Comparison of ENCODE assay signal across 19 cellular contexts in the genomic region with DNA sequence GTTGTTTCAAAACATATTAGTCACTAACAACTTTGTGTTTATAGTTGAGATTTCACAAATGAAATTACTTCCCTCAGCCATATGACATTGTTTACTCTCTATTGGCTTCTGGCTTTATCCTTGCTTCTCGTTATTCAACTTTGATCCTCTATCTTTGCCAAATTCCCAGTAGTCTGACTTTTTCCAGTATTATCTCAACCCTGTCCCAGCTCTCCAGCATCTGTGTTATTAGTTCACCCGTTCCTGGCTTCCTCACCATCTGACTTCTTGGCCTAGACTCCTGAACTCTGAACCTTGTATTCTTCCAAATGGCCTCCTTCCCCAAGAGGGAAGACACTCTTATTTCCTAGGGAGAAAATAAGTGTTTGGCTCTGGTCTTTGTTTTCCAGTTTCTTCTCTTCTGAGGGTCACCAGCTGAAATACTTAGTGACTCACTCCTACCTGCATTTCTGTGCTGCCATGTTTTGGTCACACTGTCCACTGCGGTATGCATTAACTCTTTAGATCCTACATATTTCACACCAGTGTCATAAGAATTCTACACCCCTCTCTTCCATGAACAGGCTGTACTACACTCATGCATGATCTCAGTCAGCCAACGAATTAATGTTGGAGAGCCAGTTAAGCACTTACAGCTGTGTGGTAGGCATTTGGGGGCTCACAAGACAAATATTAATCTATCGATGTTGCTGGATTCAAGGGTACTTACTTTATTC. TPM values are rescaled to one million over a fixed set of nuclear protein-coding genes. Genes with fewer than 3 reads are reported as not detected.
DNase-seq lines count a peak whose midpoint lies in the region; ATAC-seq and TF ChIP-seq lines count a peak whose summit lies in the region.
"Had no signal": no experiment of that assay in that cellular context is flagged by ENCODE, and none has a peak within 500 bp of the region (broad histone marks: within the 10 kb centered on the region; RNA-seq: fewer than 3 reads in every experiment).

No MANE protein-coding gene starts in this region.

- H3K4me2 ChIP-seq in trophoblast cell (ENCODE audit: low read length) (no peak overlapping the region), smooth muscle cell (no peak overlapping the region)

- CTCF ChIA-PET in activated CD4-positive, alpha-beta T cell treated with anti-CD3 and anti-CD28 coated beads for 36 hours (lab: Charles Lee): interaction anchor here (0.6 kb wide), 1 partner anchor 730 kb away, joined by 3 read pairs; no protein-coding TSS in a partner anchor

- H2AFZ ChIP-seq in trophoblast cell (ENCODE audit: insufficient read depth, low read length, poor library complexity) (no peak overlapping the region), smooth muscle cell (ENCODE audit: low read depth) (no peak overlapping the region)

- no peak overlapping the region for H3K9ac ChIP-seq in trophoblast cell (ENCODE audit: low read length)
- H3K9ac ChIP-seq in smooth muscle cell (ENCODE audit: low read depth): no peak overlapping the region

- no peak for TF ChIP-seq CTCF in right atrium auricular region (IDR thresholded peaks at IDR 0.05)
- TF ChIP-seq CTCF in smooth muscle cell (IDR thresholded peaks at IDR 0.05; ENCODE audit: borderline replicate concordance, insufficient read depth, poor library complexity, severe bottlenecking): no peak

- H3K36me3 Mint-ChIP-seq in activated CD4-positive, alpha-beta T cell treated with anti-CD3 and anti-CD28 coated beads for 36 hours (ENCODE audit: low read depth): no peaks in the 10 kb centered on the region
- H3K36me3 Mint-ChIP-seq: CD14-positive monocyte had no signal

- no peak overlapping the region for H2BK5ac ChIP-seq in trophoblast cell (ENCODE audit: low read depth, low read length, poor library complexity)

- DNase-seq in Right ventricle myocardium superior (no peak), right atrium auricular region (ENCODE audit: low spot score) (no peak), left ventricle myocardium superior (no peak), trophoblast cell (peak; percentile 30 to 79), smooth muscle cell (lab: John Stamatoyannopoulos, UW; ENCODE audit: unreplicated experiment) (no peak)
- no peak for DNase-seq in activated CD4-positive, alpha-beta T cell treated with anti-CD3 and anti-CD28 coated beads for 36 hours
- no peak for DNase-seq in stimulated activated CD8-positive, alpha-beta memory T cell treated with anti-CD3 and anti-CD28 coated beads, Interleukin-4, amount 100 ng/mL, for 48 hours
- DNase-seq: 8988T, DMS79 treated with DMSO at 0.1 percent for 48 hours, H7, HFFc6, IMR-90, NCI-H1436, NCI-H2029 treated with DMSO at 0.1 percent for 48 hours, NCI-H2171 treated with DMSO at 0.1 percent for 48 hours had no signal

- H3K18ac ChIP-seq in trophoblast cell (ENCODE audit: low read length): no peak overlapping the region

- peak overlapping the region; percentile 11 for H2BK120ac ChIP-seq in trophoblast cell (ENCODE audit: insufficient read depth, low read length, poor library complexity)

- H3K14ac ChIP-seq in trophoblast cell (ENCODE audit: low read length): no peak overlapping the region

- H3K4me3 ChIP-seq in right atrium auricular region (no peak overlapping the region), trophoblast cell (ENCODE audit: low read depth, low read length) (no peak overlapping the region), smooth muscle cell (no peak overlapping the region)

- intact Hi-C loops in Right ventricle myocardium superior (cut with DNase I) (no loop called here), left ventricle myocardium superior (cut with micrococcal nuclease) (no loop called here)
- intact Hi-C loops in activated CD4-positive, alpha-beta T cell treated with anti-CD3 and anti-CD28 coated beads for 36 hours (cut with DNase I, micrococcal nuclease): no loop called here

- H2BK12ac ChIP-seq in trophoblast cell (ENCODE audit: low read length): no peak overlapping the region

- no peaks in the 10 kb centered on the region for H3K27me3 ChIP-seq in right atrium auricular region
- H3K27me3 ChIP-seq in trophoblast cell (ENCODE audit: insufficient read depth, low read length): no peaks in the 10 kb centered on the region
- H3K27me3 ChIP-seq in smooth muscle cell (ENCODE audit: low read depth): no peaks in the 10 kb centered on the region

- H3K27me3 Mint-ChIP-seq in activated CD4-positive, alpha-beta T cell treated with anti-CD3 and anti-CD28 coated beads for 36 hours: no peaks in the 10 kb centered on the region

- H3K27ac ChIP-seq in right atrium auricular region (no peak overlapping the region), trophoblast cell (ENCODE audit: low read depth, low read length) (peak overlapping the region; percentile 11), smooth muscle cell (ENCODE audit: low read depth) (no peak overlapping the region)
- H3K27ac ChIP-seq: HL-60 had no signal

- no peak overlapping the region for H3K4ac ChIP-seq in trophoblast cell (ENCODE audit: low read depth, low read length)

- no CpG with 5 or more reads among the region's 5 CpGs for WGBS in trophoblast cell (ENCODE audit: extremely low coverage, insufficient coverage, insufficient read length)
- WGBS in smooth muscle cell (ENCODE audit: low lambda C conversion rate): 75% methylated on average over 5 of the region's 5 CpGs

- no peak overlapping the region for H4K12ac ChIP-seq in trophoblast cell (ENCODE audit: low read depth, low read length)

- no peaks in the 10 kb centered on the region for H3K9me3 Mint-ChIP-seq in activated CD4-positive, alpha-beta T cell treated with anti-CD3 and anti-CD28 coated beads for 36 hours (ENCODE audit: low read depth)
- H3K9me3 Mint-ChIP-seq: HFFc6 had no signal

- H3K4me1 ChIP-seq in right atrium auricular region (peaks cover 0 to 6% of the 10 kb centered on the region in 2 donors), trophoblast cell (ENCODE audit: control insufficient read depth in 1 of 2, insufficient read depth in 2 of 2, low read length in 2 of 2) (peaks cover 3 to 4% of the 10 kb centered on the region in 2 experiments), smooth muscle cell (ENCODE audit: low read depth) (no peaks in the 10 kb centered on the region)

- H3K79me2 ChIP-seq in trophoblast cell (ENCODE audit: control insufficient read depth, insufficient read depth, low read length, poor library complexity): no peaks in the 10 kb centered on the region
- H3K79me2 ChIP-seq in smooth muscle cell (ENCODE audit: low read depth): no peaks in the 10 kb centered on the region

- no peak overlapping the region for H3K4me3 Mint-ChIP-seq in activated CD4-positive, alpha-beta T cell treated with anti-CD3 and anti-CD28 coated beads for 36 hours
- H3K4me3 Mint-ChIP-seq: CD14-positive monocyte, HFFc6 had no signal

- H4K8ac ChIP-seq in trophoblast cell (ENCODE audit: low read depth, low read length): no peak overlapping the region

- ATAC-seq in Right ventricle myocardium superior (ENCODE audit: poor library complexity) (peak; percentile 86), left ventricle myocardium superior (peak; percentile 92), HG02588 (IDR thresholded peaks at IDR 0.05; ENCODE audit: unreplicated experiment) (no peak)
- ATAC-seq in activated CD4-positive, alpha-beta T cell treated with anti-CD3 and anti-CD28 coated beads for 36 hours: no peak
- ATAC-seq: Panc1 had no signal

- POLR2A ChIA-PET in activated CD4-positive, alpha-beta T cell treated with anti-CD3 and anti-CD28 coated beads for 36 hours (lab: Charles Lee): no interaction called here

- no peaks in the 10 kb centered on the region for H3K79me1 ChIP-seq in trophoblast cell (ENCODE audit: low read length)

- H4K20me1 ChIP-seq in smooth muscle cell (ENCODE audit: low read depth): no peaks in the 10 kb centered on the region

- no peaks in the 10 kb centered on the region for H3K4me1 Mint-ChIP-seq in activated CD4-positive, alpha-beta T cell treated with anti-CD3 and anti-CD28 coated beads for 36 hours
- H3K4me1 Mint-ChIP-seq: CD14-positive monocyte had no signal

- H3K9me3 ChIP-seq in right atrium auricular region (no peaks in the 10 kb centered on the region), trophoblast cell (ENCODE audit: insufficient read depth, low read depth, low read length) (peaks cover 2% of the 10 kb centered on the region), smooth muscle cell (replicated peaks; ENCODE audit: low read depth) (no peaks in the 10 kb centered on the region)

- H2AK5ac ChIP-seq in trophoblast cell (ENCODE audit: low read length): no peak overlapping the region

- no peak overlapping the region for H3K27ac Mint-ChIP-seq in activated CD4-positive, alpha-beta T cell treated with anti-CD3 and anti-CD28 coated beads for 36 hours
- H3K27ac Mint-ChIP-seq: CD14-positive monocyte, HFFc6 had no signal

- H4K91ac ChIP-seq in trophoblast cell (ENCODE audit: low read depth, low read length): no peak overlapping the region

- H3K23ac ChIP-seq in trophoblast cell (ENCODE audit: low read length): no peak overlapping the region

- H3K36me3 ChIP-seq in right atrium auricular region: no peaks in the 10 kb centered on the region
- H3K36me3 ChIP-seq in trophoblast cell (ENCODE audit: control insufficient read depth in 1 of 2, insufficient read depth in 2 of 2, low read length in 2 of 2): no peaks in the 10 kb centered on the region
- H3K36me3 ChIP-seq in smooth muscle cell (ENCODE audit: low read depth): no peaks in the 10 kb centered on the region

- H3F3A ChIP-seq in smooth muscle cell (ENCODE audit: low read depth): no peaks in the 10 kb centered on the region

RNA-seq across cellular contexts. Expression of a gene that starts 17.0 kb away (rescaled TPM):
- total RNA-seq in Right ventricle myocardium superior: 11.1 TPM
- 10 to 100 TPM; 34.0 to 42.0 TPM for total RNA-seq in right atrium auricular region
- 13.3 TPM for total RNA-seq in left ventricle myocardium superior
- polyA plus RNA-seq in trophoblast cell (2013): 24.0 and 25.9 TPM in 2 replicates
- not detected for total RNA-seq in activated CD4-positive, alpha-beta T cell treated with anti-CD3 and anti-CD28 coated beads for 36 hours
- 15.7 and 18.2 TPM in 2 replicates for total RNA-seq in smooth muscle cell
- polyA plus RNA-seq in smooth muscle cell: 4.9 and 5.3 TPM in 2 replicates

Comparison
In these comparisons a context has a peak if more than half of its experiments do, and no peak if none do; other contexts are left out.
1. ATAC-seq: peak in Right ventricle myocardium superior (single experiment) and left ventricle myocardium superior (single experiment); none in HG02588 (single experiment) and activated CD4-positive, alpha-beta T cell treated with anti-CD3 and anti-CD28 coated beads for 36 hours (single experiment).
2. DNase-seq: peak in trophoblast cell (2 of 2); none in Right ventricle myocardium superior (single experiment), right atrium auricular region (single experiment), left ventricle myocardium superior (single experiment), activated CD4-positive, alpha-beta T cell treated with anti-CD3 and anti-CD28 coated beads for 36 hours (single experiment), smooth muscle cell (single experiment) and stimulated activated CD8-positive, alpha-beta memory T cell treated with anti-CD3 and anti-CD28 coated beads, Interleukin-4, amount 100 ng/mL, for 48 hours (single experiment).
3. RNA of a gene that starts 17.0 kb away (total RNA-seq): 34.0 to 42.0 TPM in right atrium auricular region, 15.7 to 18.2 TPM in smooth muscle cell, 13.3 TPM in left ventricle myocardium superior (single experiment) and 11.1 TPM in Right ventricle myocardium superior (single experiment); not detected in activated CD4-positive, alpha-beta T cell treated with anti-CD3 and anti-CD28 coated beads for 36 hours; every median in the first group is over 10 times any median in the second.